ENCODE assay signal across 1 cellular context in the genomic region with DNA sequence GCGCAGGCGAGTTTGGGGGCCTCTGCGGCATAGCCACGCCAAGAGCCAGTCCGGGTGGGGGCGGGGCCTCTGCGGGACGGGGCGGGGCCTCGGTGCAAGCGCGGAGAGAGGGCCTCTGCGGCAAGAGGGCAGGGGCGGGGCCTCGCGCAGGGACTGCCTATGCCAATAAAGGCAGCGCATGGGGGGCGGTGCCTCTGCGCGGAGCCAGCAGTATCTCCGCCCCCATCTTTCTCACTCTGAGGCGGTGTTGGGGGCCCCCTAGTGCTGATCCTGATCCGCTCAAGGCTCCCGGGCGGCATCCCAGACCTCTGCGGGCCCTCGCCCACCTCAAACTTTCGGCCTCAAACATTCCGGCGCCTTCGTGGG.
A peak's percentile ranks its signal among the peaks of the same experiment; 100 is the strongest.
TF ChIP-seq lines count a peak whose summit lies in the region.

No MANE protein-coding gene starts in this region.

TF ChIP-seq in K562, 482 proteins besides CTCF, POLR2A, EP300 and RAD21 (continued from another document and continues in another):
- TF ChIP-seq JUN (IDR thresholded peaks at IDR 0.05; ENCODE audit: borderline replicate concordance, low read depth, low read length) (peak; percentile 16; the same call in 1 of the 2 replicates), JUN (CRISPR knock-in tag; IDR thresholded peaks at IDR 0.05; ENCODE audit: borderline replicate concordance) (no peak), HMG20A (CRISPR knock-in tag; conservative IDR thresholded peaks at IDR 0.05) (no peak), DDX20 (tag; IDR thresholded peaks at IDR 0.05; ENCODE audit: low read depth) (no peak), STAG1 (CRISPR knock-in tag; IDR thresholded peaks at IDR 0.05; ENCODE audit: borderline replicate concordance) (peak; percentile 67; the same call in 1 of the 2 replicates), STAT5B (CRISPR knock-in tag; IDR thresholded peaks at IDR 0.05) (no peak), LARP7 (IDR thresholded peaks at IDR 0.05) (no peak), SMAD3 (CRISPR knock-in tag; conservative IDR thresholded peaks at IDR 0.05) (no peak), ZNF583 (CRISPR knock-in tag; IDR thresholded peaks at IDR 0.05) (no peak), BRF1 (IDR thresholded peaks at IDR 0.05; ENCODE audit: borderline replicate concordance, extremely low read depth, insufficient read length) (no peak), CCNT2 (IDR thresholded peaks at IDR 0.05; ENCODE audit: borderline replicate concordance, extremely low read depth, insufficient read length, low read depth, low read length) (no peak), SETDB1 (IDR thresholded peaks at IDR 0.05; ENCODE audit: low read length) (no peak), PCBP1 (IDR thresholded peaks at IDR 0.05; ENCODE audit: low read depth, low read length, poor library complexity, severe bottlenecking) (no peak), ZNF780A (CRISPR knock-in tag; IDR thresholded peaks at IDR 0.05) (no peak), ZNF407 (IDR thresholded peaks at IDR 0.05; ENCODE audit: low read depth) (no peak), SP1 (CRISPR knock-in tag; IDR thresholded peaks at IDR 0.05) (peak; percentile 81), GATA2 (CRISPR knock-in tag; IDR thresholded peaks at IDR 0.05) (peak; percentile 95), DMBX1 (CRISPR knock-in tag; IDR thresholded peaks at IDR 0.05; ENCODE audit: borderline replicate concordance) (no peak), RFX5 (IDR thresholded peaks at IDR 0.05; ENCODE audit: low read depth, low read length) (no peak), ZKSCAN8 (CRISPR knock-in tag; IDR thresholded peaks at IDR 0.05) (no peak), CREM (IDR thresholded peaks at IDR 0.05; ENCODE audit: low read depth) (peak; percentile 57), C11orf30 (IDR thresholded peaks at IDR 0.05; ENCODE audit: low read depth) (no peak), SIN3A (IDR thresholded peaks at IDR 0.05; ENCODE audit: borderline replicate concordance in 2 of 2, control insufficient read depth in 1 of 2, low read depth in 2 of 2, low read length in 2 of 2) (no peak), KLF13 (tag; IDR thresholded peaks at IDR 0.05; ENCODE audit: borderline replicate concordance, low read depth) (no peak), MBD2 (IDR thresholded peaks at IDR 0.05; ENCODE audit: borderline replicate concordance, low read depth) (no peak), ZBTB49 (CRISPR knock-in tag; IDR thresholded peaks at IDR 0.05; ENCODE audit: borderline replicate concordance) (no peak), XRCC5 (IDR thresholded peaks at IDR 0.05; ENCODE audit: low read depth, low read length) (no peak), MYC (IDR thresholded peaks at IDR 0.05; ENCODE audit: low read depth, low read length) (peak; percentile 45), MYC (CRISPR knock-in tag; IDR thresholded peaks at IDR 0.05; ENCODE audit: borderline replicate concordance, low read depth) (no peak), ZKSCAN3 (CRISPR knock-in tag; IDR thresholded peaks at IDR 0.05) (no peak), HCFC1 (IDR thresholded peaks at IDR 0.05; ENCODE audit: low read depth, low read length) (no peak), YY1 (IDR thresholded peaks at IDR 0.05; ENCODE audit: borderline replicate concordance in 1 of 3, control insufficient read depth in 1 of 3, extremely low read depth in 1 of 3, insufficient read depth in 3 of 3, insufficient read length in 1 of 3, insufficient replicate concordance in 2 of 3, low read depth in 1 of 3, low read length in 2 of 3) (peak in 2 of 3 experiments; percentile 26 to 30), NUFIP1 (IDR thresholded peaks at IDR 0.05; ENCODE audit: partially characterized antibody) (no peak), SRF (CRISPR knock-in tag; IDR thresholded peaks at IDR 0.05) (peak in 1 of 2 experiments; percentile 80; a peak in 2 of 4 replicates)
- TF ChIP-seq, protein P1, sequence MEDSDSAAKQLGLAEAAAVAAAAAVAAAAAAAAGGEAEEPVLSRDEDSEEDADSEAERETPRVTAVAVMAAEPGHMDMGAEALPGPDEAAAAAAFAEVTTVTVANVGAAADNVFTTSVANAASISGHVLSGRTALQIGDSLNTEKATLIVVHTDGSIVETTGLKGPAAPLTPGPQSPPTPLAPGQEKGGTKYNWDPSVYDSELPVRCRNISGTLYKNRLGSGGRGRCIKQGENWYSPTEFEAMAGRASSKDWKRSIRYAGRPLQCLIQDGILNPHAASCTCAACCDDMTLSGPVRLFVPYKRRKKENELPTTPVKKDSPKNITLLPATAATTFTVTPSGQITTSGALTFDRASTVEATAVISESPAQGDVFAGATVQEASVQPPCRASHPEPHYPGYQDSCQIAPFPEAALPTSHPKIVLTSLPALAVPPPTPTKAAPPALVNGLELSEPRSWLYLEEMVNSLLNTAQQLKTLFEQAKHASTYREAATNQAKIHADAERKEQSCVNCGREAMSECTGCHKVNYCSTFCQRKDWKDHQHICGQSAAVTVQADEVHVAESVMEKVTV (CRISPR knock-in tag; IDR thresholded peaks at IDR 0.05) = peak; percentile 72; the same call in 1 of the 2 replicates
- TF ChIP-seq, protein P2, sequence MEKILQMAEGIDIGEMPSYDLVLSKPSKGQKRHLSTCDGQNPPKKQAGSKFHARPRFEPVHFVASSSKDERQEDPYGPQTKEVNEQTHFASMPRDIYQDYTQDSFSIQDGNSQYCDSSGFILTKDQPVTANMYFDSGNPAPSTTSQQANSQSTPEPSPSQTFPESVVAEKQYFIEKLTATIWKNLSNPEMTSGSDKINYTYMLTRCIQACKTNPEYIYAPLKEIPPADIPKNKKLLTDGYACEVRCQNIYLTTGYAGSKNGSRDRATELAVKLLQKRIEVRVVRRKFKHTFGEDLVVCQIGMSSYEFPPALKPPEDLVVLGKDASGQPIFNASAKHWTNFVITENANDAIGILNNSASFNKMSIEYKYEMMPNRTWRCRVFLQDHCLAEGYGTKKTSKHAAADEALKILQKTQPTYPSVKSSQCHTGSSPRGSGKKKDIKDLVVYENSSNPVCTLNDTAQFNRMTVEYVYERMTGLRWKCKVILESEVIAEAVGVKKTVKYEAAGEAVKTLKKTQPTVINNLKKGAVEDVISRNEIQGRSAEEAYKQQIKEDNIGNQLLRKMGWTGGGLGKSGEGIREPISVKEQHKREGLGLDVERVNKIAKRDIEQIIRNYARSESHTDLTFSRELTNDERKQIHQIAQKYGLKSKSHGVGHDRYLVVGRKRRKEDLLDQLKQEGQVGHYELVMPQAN (IDR thresholded peaks at IDR 0.05; ENCODE audit: borderline replicate concordance) = no peak
- TF ChIP-seq, protein P3, sequence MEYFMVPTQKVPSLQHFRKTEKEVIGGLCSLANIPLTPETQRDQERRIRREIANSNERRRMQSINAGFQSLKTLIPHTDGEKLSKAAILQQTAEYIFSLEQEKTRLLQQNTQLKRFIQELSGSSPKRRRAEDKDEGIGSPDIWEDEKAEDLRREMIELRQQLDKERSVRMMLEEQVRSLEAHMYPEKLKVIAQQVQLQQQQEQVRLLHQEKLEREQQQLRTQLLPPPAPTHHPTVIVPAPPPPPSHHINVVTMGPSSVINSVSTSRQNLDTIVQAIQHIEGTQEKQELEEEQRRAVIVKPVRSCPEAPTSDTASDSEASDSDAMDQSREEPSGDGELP (CRISPR knock-in tag; IDR thresholded peaks at IDR 0.05; ENCODE audit: borderline replicate concordance) = peak; percentile 34; the same call in 1 of the 2 replicates
- TF ChIP-seq, protein P4, sequence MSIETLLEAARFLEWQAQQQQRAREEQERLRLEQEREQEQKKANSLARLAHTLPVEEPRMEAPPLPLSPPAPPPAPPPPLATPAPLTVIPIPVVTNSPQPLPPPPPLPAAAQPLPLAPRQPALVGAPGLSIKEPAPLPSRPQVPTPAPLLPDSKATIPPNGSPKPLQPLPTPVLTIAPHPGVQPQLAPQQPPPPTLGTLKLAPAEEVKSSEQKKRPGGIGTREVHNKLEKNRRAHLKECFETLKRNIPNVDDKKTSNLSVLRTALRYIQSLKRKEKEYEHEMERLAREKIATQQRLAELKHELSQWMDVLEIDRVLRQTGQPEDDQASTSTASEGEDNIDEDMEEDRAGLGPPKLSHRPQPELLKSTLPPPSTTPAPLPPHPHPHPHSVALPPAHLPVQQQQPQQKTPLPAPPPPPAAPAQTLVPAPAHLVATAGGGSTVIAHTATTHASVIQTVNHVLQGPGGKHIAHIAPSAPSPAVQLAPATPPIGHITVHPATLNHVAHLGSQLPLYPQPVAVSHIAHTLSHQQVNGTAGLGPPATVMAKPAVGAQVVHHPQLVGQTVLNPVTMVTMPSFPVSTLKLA (conservative IDR thresholded peaks at IDR 0.05) = peak in 1 of 2 experiments; percentile 34; a peak in 1 of 4 replicates
- TF ChIP-seq, protein P5, sequence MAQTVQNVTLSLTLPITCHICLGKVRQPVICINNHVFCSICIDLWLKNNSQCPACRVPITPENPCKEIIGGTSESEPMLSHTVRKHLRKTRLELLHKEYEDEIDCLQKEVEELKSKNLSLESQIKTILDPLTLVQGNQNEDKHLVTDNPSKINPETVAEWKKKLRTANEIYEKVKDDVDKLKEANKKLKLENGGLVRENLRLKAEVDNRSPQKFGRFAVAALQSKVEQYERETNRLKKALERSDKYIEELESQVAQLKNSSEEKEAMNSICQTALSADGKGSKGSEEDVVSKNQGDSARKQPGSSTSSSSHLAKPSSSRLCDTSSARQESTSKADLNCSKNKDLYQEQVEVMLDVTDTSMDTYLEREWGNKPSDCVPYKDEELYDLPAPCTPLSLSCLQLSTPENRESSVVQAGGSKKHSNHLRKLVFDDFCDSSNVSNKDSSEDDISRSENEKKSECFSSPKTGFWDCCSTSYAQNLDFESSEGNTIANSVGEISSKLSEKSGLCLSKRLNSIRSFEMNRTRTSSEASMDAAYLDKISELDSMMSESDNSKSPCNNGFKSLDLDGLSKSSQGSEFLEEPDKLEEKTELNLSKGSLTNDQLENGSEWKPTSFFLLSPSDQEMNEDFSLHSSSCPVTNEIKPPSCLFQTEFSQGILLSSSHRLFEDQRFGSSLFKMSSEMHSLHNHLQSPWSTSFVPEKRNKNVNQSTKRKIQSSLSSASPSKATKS (CRISPR knock-in tag; IDR thresholded peaks at IDR 0.05) = no peak
